6 cellular contexts compared by ENCODE assay signal in the genomic region with DNA sequence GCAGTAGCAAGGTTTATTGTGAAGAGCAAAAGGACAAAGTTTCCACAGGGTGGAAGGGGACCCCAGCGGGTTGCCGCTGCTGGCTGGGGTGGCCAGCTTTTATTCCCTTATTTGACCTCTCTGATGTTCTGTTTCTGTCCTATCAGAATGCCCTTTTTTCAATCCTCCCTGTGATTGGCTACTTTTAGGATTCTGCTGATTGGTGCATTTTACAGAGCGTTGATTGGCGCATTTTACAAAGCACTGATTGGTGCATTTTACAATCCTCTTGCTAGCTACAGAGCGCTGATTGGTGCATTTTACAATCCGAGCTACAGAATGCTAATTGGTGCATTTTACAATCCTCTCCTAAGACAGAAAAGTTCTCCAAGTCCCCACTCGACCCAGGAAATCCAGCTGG.
DNase-seq lines count a peak whose midpoint lies in the region; ATAC-seq lines count a peak whose summit lies in the region.
"Not testable (repeated sequence)": the region's sequence is repeated elsewhere in the genome, so short reads cannot be mapped to it uniquely, and the experiment has no call there.

No MANE protein-coding gene starts in this region.

- not testable (repeated sequence) for H3K9me3 Mint-ChIP-seq in activated naive CD8-positive, alpha-beta T cell treated with anti-CD3 and anti-CD28 coated beads, Interleukin-2, amount 50 U/mL, for 24 hours; effector memory CD8-positive, alpha-beta T cell

- H3K9me3 ChIP-seq in BLaER1; T-helper 17 cell (ENCODE audit: control insufficient read depth, low read length, poor library complexity, severe bottlenecking): not testable (repeated sequence)

- not testable (repeated sequence) for H3K36me3 Mint-ChIP-seq in T-helper 17 cell (ENCODE audit: low read depth); activated naive CD8-positive, alpha-beta T cell treated with anti-CD3 and anti-CD28 coated beads, Interleukin-2, amount 50 U/mL, for 24 hours (ENCODE audit: low read depth); effector memory CD8-positive, alpha-beta T cell (ENCODE audit: insufficient read depth)

- ATAC-seq in T-helper 17 cell; activated naive CD8-positive, alpha-beta T cell treated with anti-CD3 and anti-CD28 coated beads, Interleukin-2, amount 50 U/mL, for 24 hours; effector memory CD8-positive, alpha-beta T cell (replicated peaks): not testable (repeated sequence)

- H3K4me1 ChIP-seq in BLaER1: peaks cover 76% of the 10 kb centered on the region

- DNase-seq in T-helper 17 cell; activated naive CD8-positive, alpha-beta T cell treated with anti-CD3 and anti-CD28 coated beads, Interleukin-2, amount 50 U/mL, for 24 hours; effector memory CD8-positive, alpha-beta T cell: not testable (repeated sequence)
- DNase-seq in mesenteric fat pad (ENCODE audit: low spot score): peak; percentile 9
- DNase-seq in stimulated activated CD8-positive, alpha-beta memory T cell treated with anti-CD3 and anti-CD28 coated beads, Interleukin-4, amount 100 ng/mL, for 48 hours: peak; percentile 18

- peak overlapping the region; percentile 32 for H3K27ac Mint-ChIP-seq in T-helper 17 cell
- H3K27ac Mint-ChIP-seq in activated naive CD8-positive, alpha-beta T cell treated with anti-CD3 and anti-CD28 coated beads, Interleukin-2, amount 50 U/mL, for 24 hours: peak overlapping the region; percentile 46
- peak overlapping the region; percentile 21 to 75 for H3K27ac Mint-ChIP-seq in effector memory CD8-positive, alpha-beta T cell

- H3K27me3 Mint-ChIP-seq in T-helper 17 cell; effector memory CD8-positive, alpha-beta T cell: not testable (repeated sequence)
- H3K27me3 Mint-ChIP-seq in activated naive CD8-positive, alpha-beta T cell treated with anti-CD3 and anti-CD28 coated beads, Interleukin-2, amount 50 U/mL, for 24 hours: peaks cover 37% of the 10 kb centered on the region

- H3K4me1 Mint-ChIP-seq in T-helper 17 cell: peaks cover 45% of the 10 kb centered on the region
- peaks cover 88% of the 10 kb centered on the region for H3K4me1 Mint-ChIP-seq in activated naive CD8-positive, alpha-beta T cell treated with anti-CD3 and anti-CD28 coated beads, Interleukin-2, amount 50 U/mL, for 24 hours
- H3K4me1 Mint-ChIP-seq in effector memory CD8-positive, alpha-beta T cell (ENCODE audit: low read depth in 2 of 2): peaks cover 62 to 65% of the 10 kb centered on the region in 2 donors

- H3K4me3 Mint-ChIP-seq in T-helper 17 cell; activated naive CD8-positive, alpha-beta T cell treated with anti-CD3 and anti-CD28 coated beads, Interleukin-2, amount 50 U/mL, for 24 hours; effector memory CD8-positive, alpha-beta T cell: not testable (repeated sequence)

- not testable (repeated sequence) for H3K9ac ChIP-seq in BLaER1

- H3K27me3 ChIP-seq in BLaER1: not testable (repeated sequence)

- not testable (repeated sequence) for H3K27ac ChIP-seq in BLaER1

- H3K36me3 ChIP-seq in BLaER1: not testable (repeated sequence)

- 0 out of 2 replicates have a peak overlapping the region, but pooled peaks have one; percentile 58 for H3K4me2 ChIP-seq in BLaER1

- not testable (repeated sequence) for H3K4me3 ChIP-seq in BLaER1

- H4K20me1 ChIP-seq in BLaER1: not testable (repeated sequence)
